Comparison of ENCODE assay signal across 22 cellular contexts in genomic region chr1:56917356-56917755, GRCh38. TPM values are rescaled to one million over a fixed set of nuclear protein-coding genes. Genes with fewer than 3 reads are reported as not detected.
"Had no signal": no experiment of that assay in that cellular context is flagged by ENCODE, and none has a peak within 500 bp of the region (broad histone marks: within the 10 kb centered on the region; RNA-seq: fewer than 3 reads in every experiment).

No MANE protein-coding gene starts in this region.

- H3K4me3 ChIP-seq: esophagus squamous epithelium, gastroesophageal sphincter, hepatocyte, mucosa of descending colon, sigmoid colon, skin epidermis had no signal

- H3K4me3 Mint-ChIP-seq: dendritic cell treated with granulocyte-macrophage colony-stimulating factor and Interleukin-4, amounts not matched to agents 40 ng/mL and 50 ng/mL, for 4 days; effector memory CD8-positive, alpha-beta T cell; naive thymus-derived CD8-positive, alpha-beta T cell had no signal

- H3K27me3 ChIP-seq: gastroesophageal sphincter, hepatocyte, sigmoid colon had no signal

- H3K4me1 ChIP-seq: esophagus squamous epithelium, gastroesophageal sphincter, sigmoid colon had no signal

- H3K9me3 Mint-ChIP-seq: dendritic cell treated with granulocyte-macrophage colony-stimulating factor and Interleukin-4, amounts not matched to agents 40 ng/mL and 50 ng/mL, for 4 days; effector memory CD8-positive, alpha-beta T cell had no signal

- H3K4me1 Mint-ChIP-seq: naive thymus-derived CD8-positive, alpha-beta T cell had no signal

- H3K36me3 Mint-ChIP-seq: naive thymus-derived CD8-positive, alpha-beta T cell had no signal

- H3K36me3 ChIP-seq: esophagus squamous epithelium, gastroesophageal sphincter, sigmoid colon had no signal

- H3K27ac ChIP-seq: esophagus squamous epithelium, gastroesophageal sphincter, hepatocyte, sigmoid colon, skin epidermis had no signal

- H2AFZ ChIP-seq: hepatocyte had no signal

- H3K79me2 ChIP-seq: hepatocyte had no signal

- H3K9me3 ChIP-seq: esophagus squamous epithelium, gastroesophageal sphincter, mucosa of descending colon, sigmoid colon had no signal

- H3K27ac Mint-ChIP-seq: dendritic cell treated with granulocyte-macrophage colony-stimulating factor and Interleukin-4, amounts not matched to agents 40 ng/mL and 50 ng/mL, for 4 days; effector memory CD8-positive, alpha-beta T cell; naive thymus-derived CD8-positive, alpha-beta T cell had no signal

- ATAC-seq: effector memory CD8-positive, alpha-beta T cell; gastroesophageal sphincter; left colon; left ventricle myocardium superior; mucosa of descending colon; naive thymus-derived CD8-positive, alpha-beta T cell had no signal

- H3K4me2 ChIP-seq: hepatocyte had no signal

- DNase-seq: effector memory CD8-positive, alpha-beta T cell; esophagus squamous epithelium; foreskin fibroblast; head of caudate nucleus; left colon; left ventricle myocardium superior; mucosa of descending colon; naive thymus-derived CD8-positive, alpha-beta T cell; posterior cingulate gyrus; sigmoid colon; stimulated activated naive CD4-positive, alpha-beta T cell treated with Interleukin-2 at 50 U/mL for 16 hours; trophoblast cell had no signal

RNA-seq across cellular contexts. Expression of gene C8B, which starts 48.5 kb away (rescaled TPM):
- total RNA-seq: epithelial cell of proximal tubule; gastroesophageal sphincter; kidney epithelial cell; left colon; left ventricle myocardium superior; lung microvascular endothelial cell; mucosa of descending colon; naive thymus-derived CD8-positive, alpha-beta T cell; osteocyte; pulmonary artery endothelial cell; sigmoid colon; urinary bladder had no signal
